14 cellular contexts compared by ENCODE assay signal in the genomic region with DNA sequence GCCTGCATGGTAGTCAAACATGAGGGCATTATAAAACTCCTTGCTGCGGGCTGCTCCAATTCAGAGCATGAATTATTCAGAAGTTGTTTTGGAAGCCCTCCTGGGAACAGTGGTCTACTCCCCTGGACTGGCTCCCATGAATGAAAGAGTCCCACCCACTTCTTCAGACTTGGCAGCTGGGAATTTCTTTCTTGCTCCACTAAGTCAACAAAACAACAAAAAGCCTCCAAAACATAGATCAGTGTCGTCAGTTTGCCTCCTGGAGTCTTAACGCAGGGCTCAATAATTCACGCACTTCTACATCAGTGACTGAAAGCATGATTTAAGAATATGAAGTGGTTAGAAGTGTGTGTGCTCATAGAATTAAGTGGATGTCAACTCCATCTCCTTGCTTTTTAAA. TPM values are rescaled to one million over a fixed set of nuclear protein-coding genes. Genes with fewer than 3 reads are reported as not detected.
DNase-seq lines count a peak whose midpoint lies in the region; ATAC-seq and TF ChIP-seq lines count a peak whose summit lies in the region.
"Had no signal": no experiment of that assay in that cellular context is flagged by ENCODE, and none has a peak within 500 bp of the region (broad histone marks: within the 10 kb centered on the region; RNA-seq: fewer than 3 reads in every experiment).

No MANE protein-coding gene starts in this region.

- TF ChIP-seq CTCF in chondrocyte (IDR thresholded peaks at IDR 0.05) (no peak), nephron progenitor cell (IDR thresholded peaks at IDR 0.05) (no peak), stomach (IDR thresholded peaks at IDR 0.05) (no peak)

- H3K27ac Mint-ChIP-seq in chondrocyte (ENCODE audit: unreplicated experiment): peak overlapping the region; percentile 53
- H3K27ac Mint-ChIP-seq in nephron progenitor cell: peak overlapping the region; percentile 12
- H3K27ac Mint-ChIP-seq: activated naive CD4-positive, alpha-beta T cell treated with anti-CD3 and anti-CD28 coated beads for 36 hours had no signal

- peaks cover 0 to 13% (median 2%) of the 10 kb centered on the region in 4 donors for H3K4me1 ChIP-seq in stomach
- H3K4me1 ChIP-seq: right lobe of liver had no signal

- no peaks in the 10 kb centered on the region for H3K9me3 Mint-ChIP-seq in chondrocyte (ENCODE audit: low read depth)
- H3K9me3 Mint-ChIP-seq in nephron progenitor cell: no peaks in the 10 kb centered on the region
- H3K9me3 Mint-ChIP-seq: activated naive CD4-positive, alpha-beta T cell treated with anti-CD3 and anti-CD28 coated beads for 36 hours had no signal

- peaks cover 53% of the 10 kb centered on the region for H3K4me1 Mint-ChIP-seq in chondrocyte (ENCODE audit: low read depth)
- peaks cover 32% of the 10 kb centered on the region for H3K4me1 Mint-ChIP-seq in nephron progenitor cell
- H3K4me1 Mint-ChIP-seq: CD4-positive, CD25-positive, alpha-beta regulatory T cell had no signal

- intact Hi-C loops in stomach (cut with DNase I; ENCODE audit: low total_unique reads): no loop called here

- H3K36me3 Mint-ChIP-seq in chondrocyte (ENCODE audit: low read depth) (no peaks in the 10 kb centered on the region), nephron progenitor cell (ENCODE audit: low read depth) (no peaks in the 10 kb centered on the region)
- H3K36me3 Mint-ChIP-seq: CD4-positive, CD25-positive, alpha-beta regulatory T cell had no signal

- no peak for TF ChIP-seq POLR2A in stomach (IDR thresholded peaks at IDR 0.05)

- no peaks in the 10 kb centered on the region for H3K9me3 ChIP-seq in stomach
- H3K9me3 ChIP-seq: right lobe of liver had no signal

- DNase-seq in COR-L47 (lab: John Stamatoyannopoulos, UW) (peak; percentile 16), NCI-H187 treated with DMSO at 0.1 percent for 48 hours (lab: John Stamatoyannopoulos, UW) (peak; percentile 62), chondrocyte (ENCODE audit: low spot score) (no peak), nephron progenitor cell (no peak), stomach (no peak)
- DNase-seq in activated CD4-positive, alpha-beta T cell treated with anti-CD3 and anti-CD28 coated beads for 4 hours: no peak
- DNase-seq: activated CD4-positive, alpha-beta T cell treated with anti-CD3 and anti-CD28 coated beads, Interleukin-2, amount 50 U/mL, for 48 hours; activated naive CD4-positive, alpha-beta T cell treated with anti-CD3 and anti-CD28 coated beads for 36 hours; CD4-positive, CD25-positive, alpha-beta regulatory T cell; effector memory CD4-positive, alpha-beta T cell; NCI-H774; right lobe of liver had no signal

- no peaks in the 10 kb centered on the region for H3K27me3 Mint-ChIP-seq in chondrocyte (ENCODE audit: low read depth)
- no peaks in the 10 kb centered on the region for H3K27me3 Mint-ChIP-seq in nephron progenitor cell (ENCODE audit: low read depth, poor library complexity)
- H3K27me3 Mint-ChIP-seq: CD4-positive, CD25-positive, alpha-beta regulatory T cell had no signal

- H3K36me3 ChIP-seq in stomach: no peaks in the 10 kb centered on the region
- H3K36me3 ChIP-seq: right lobe of liver had no signal

- ATAC-seq in HG03469 (IDR thresholded peaks at IDR 0.05; ENCODE audit: unreplicated experiment): no peak
- ATAC-seq in HG03097 (IDR thresholded peaks at IDR 0.05; ENCODE audit: low FRiP score, unreplicated experiment): no peak

- WGBS in stomach, 5 donors: 49 to 58% (median 52%) methylated on average over 4 of the region's 4 CpGs

- no peak overlapping the region for H3K4me3 ChIP-seq in stomach
- H3K4me3 ChIP-seq: right lobe of liver had no signal

- no peaks in the 10 kb centered on the region for H3K27me3 ChIP-seq in stomach
- H3K27me3 ChIP-seq: right lobe of liver had no signal

- H3K4me3 Mint-ChIP-seq in chondrocyte (ENCODE audit: unreplicated experiment): no peak overlapping the region
- no peak overlapping the region for H3K4me3 Mint-ChIP-seq in nephron progenitor cell
- H3K4me3 Mint-ChIP-seq: activated naive CD4-positive, alpha-beta T cell treated with anti-CD3 and anti-CD28 coated beads for 36 hours; CD4-positive, CD25-positive, alpha-beta regulatory T cell had no signal

- TF ChIP-seq EP300 in stomach (IDR thresholded peaks at IDR 0.05): no peak

- no peak overlapping the region for H3K27ac ChIP-seq in stomach
- H3K27ac ChIP-seq: right lobe of liver had no signal

RNA-seq across cellular contexts. Expression of gene AKAP6, which starts 37.9 kb away (rescaled TPM):
- 3.5 to 4.3 TPM (median 3.6 TPM) in 3 replicates for total RNA-seq in chondrocyte
- total RNA-seq in stomach: 100 to 1,000 TPM in 1 of 5 donors, 10 to 100 TPM in 1, 1 to 10 TPM in 3; 3.2 to 132 (median 3.5) TPM
- polyA plus RNA-seq in stomach: 1 to 10 TPM in 1 of 3 donors, under 1 TPM in 2; 0.15 to 1.4 (median 0.31) TPM

Comparison
In these comparisons a context has a peak if more than half of its experiments do, and no peak if none do; other contexts are left out.
1. DNase-seq: peak in COR-L47 (single experiment) and NCI-H187 treated with DMSO at 0.1 percent for 48 hours (single experiment); none in chondrocyte (single experiment), nephron progenitor cell (single experiment), stomach (single experiment) and activated CD4-positive, alpha-beta T cell treated with anti-CD3 and anti-CD28 coated beads for 4 hours (0 of 2).